In the genomic region with DNA sequence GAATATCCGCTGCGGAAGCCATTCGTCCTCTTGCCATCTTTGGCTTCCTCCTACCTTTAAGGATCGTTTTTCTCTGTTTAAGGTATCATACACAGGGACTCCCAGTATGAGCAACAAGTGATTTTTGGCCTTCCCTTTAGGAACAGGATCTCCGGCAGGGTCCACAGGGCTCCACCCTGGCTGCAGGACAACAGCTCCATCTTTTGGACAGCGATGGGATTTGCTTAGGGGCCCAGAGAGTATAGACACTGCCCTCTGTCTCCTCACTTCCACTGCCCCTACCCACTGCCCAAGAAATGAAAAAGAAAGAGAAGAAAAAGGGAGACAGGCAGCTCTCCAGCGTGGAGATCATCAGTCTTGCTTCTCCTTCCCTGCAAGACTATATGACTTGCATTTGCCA, we compare ENCODE assay signal across 10 cellular contexts.
DNase-seq lines count a peak whose midpoint lies in the region; ATAC-seq, FAIRE-seq and TF ChIP-seq lines count a peak whose summit lies in the region.
"Had no signal": no experiment of that assay in that cellular context is flagged by ENCODE, and none has a peak within 500 bp of the region (broad histone marks: within the 10 kb centered on the region; RNA-seq: fewer than 3 reads in every experiment).

No MANE protein-coding gene starts in this region.

- TF ChIP-seq RAD21 in K562 (CRISPR knock-in tag; conservative IDR thresholded peaks at IDR 0.05 in 1 of 2, IDR thresholded peaks at IDR 0.05 in 1 of 2) = peak in 1 of 2 experiments; percentile 65; a peak in 2 of 4 replicates

- TF ChIP-seq EP300 in K562 (IDR thresholded peaks at IDR 0.05; ENCODE audit: low read length) = no peak

- H3K4me1 ChIP-seq in left ventricle myocardium inferior = no peaks in the 10 kb centered on the region
- no peaks in the 10 kb centered on the region for H3K4me1 ChIP-seq in heart right ventricle
- peaks cover 0 to 6% of the 10 kb centered on the region in 2 experiments; a peak in 1 of 5 replicates for H3K4me1 ChIP-seq in K562 (replicated peaks in 1 of 2; ENCODE audit: control insufficient read depth in 2 of 2, insufficient read depth in 2 of 2, low read length in 2 of 2)

- no peak overlapping the region for H3K27ac Mint-ChIP-seq in stimulated activated naive CD8-positive, alpha-beta T cell treated with anti-CD3 and anti-CD28 coated beads, Interleukin-15, amount 100 ng/mL, for 72 hours

- H4K20me1 ChIP-seq in K562 (replicated peaks; ENCODE audit: control insufficient read depth, insufficient read depth, low read length) = no peaks in the 10 kb centered on the region

- no peak for TF ChIP-seq POLR2A in K562 (conservative IDR thresholded peaks at IDR 0.05)
- TF ChIP-seq POLR2A in GM18505 (IDR thresholded peaks at IDR 0.05; ENCODE audit: borderline replicate concordance, extremely low read depth, insufficient read depth, insufficient read length) = no peak

- H3K27ac ChIP-seq in left ventricle myocardium inferior (replicated peaks) (no peak overlapping the region), heart right ventricle (no peak overlapping the region), K562 (ENCODE audit: extremely low read depth, low read depth, low read length) (no peak overlapping the region)

- H3K4me3 ChIP-seq in left ventricle myocardium inferior = no peak overlapping the region
- no peak overlapping the region for H3K4me3 ChIP-seq in heart right ventricle
- H3K4me3 ChIP-seq in K562 = no peak overlapping the region

- H3K9me3 Mint-ChIP-seq in stimulated activated naive CD8-positive, alpha-beta T cell treated with anti-CD3 and anti-CD28 coated beads, Interleukin-15, amount 100 ng/mL, for 72 hours = peaks cover 0 to 7% of the 10 kb centered on the region in 2 donors
- H3K9me3 Mint-ChIP-seq: effector memory CD8-positive, alpha-beta T cell had no signal

- H3K9me3 ChIP-seq in left ventricle myocardium inferior (replicated peaks) = peaks cover 11% of the 10 kb centered on the region
- H3K9me3 ChIP-seq in heart right ventricle = peaks cover 0 to 12% (median 0%) of the 10 kb centered on the region in 11 donors
- no peaks in the 10 kb centered on the region for H3K9me3 ChIP-seq in K562 (replicated peaks; ENCODE audit: control insufficient read depth, insufficient read depth, low read depth, low read length)

- H3K4me3 Mint-ChIP-seq in stimulated activated naive CD8-positive, alpha-beta T cell treated with anti-CD3 and anti-CD28 coated beads, Interleukin-15, amount 100 ng/mL, for 72 hours = no peak overlapping the region
- H3K4me3 Mint-ChIP-seq: effector memory CD8-positive, alpha-beta T cell had no signal

- in situ Hi-C loops in K562 (cut with MboI) = no loop called here

- no TSS peak for BruUV-seq in K562 (replicated peaks; lab: Mats Ljungman, UMichigan)

- H2AFZ ChIP-seq in K562 (ENCODE audit: low read depth, low read length) = no peak overlapping the region

- H3K9me1 ChIP-seq in K562 (ENCODE audit: control insufficient read depth, insufficient read depth, low read length) = no peaks in the 10 kb centered on the region

- no peak for FAIRE-seq in K562 (lab: Jason Lieb, UNC)

- peaks cover 36% of the 10 kb centered on the region for H3K4me1 Mint-ChIP-seq in stimulated activated naive CD8-positive, alpha-beta T cell treated with anti-CD3 and anti-CD28 coated beads, Interleukin-15, amount 100 ng/mL, for 72 hours

- no peaks in the 10 kb centered on the region for H3K27me3 Mint-ChIP-seq in stimulated activated naive CD8-positive, alpha-beta T cell treated with anti-CD3 and anti-CD28 coated beads, Interleukin-15, amount 100 ng/mL, for 72 hours

- POLR2A ChIA-PET in K562 (lab: Yijun Ruan, JAX) = no interaction called here

- H3K79me2 ChIP-seq in K562 (ENCODE audit: control insufficient read depth, insufficient read depth, low read length) = no peaks in the 10 kb centered on the region

- H3K36me3 ChIP-seq in left ventricle myocardium inferior (no peaks in the 10 kb centered on the region), heart right ventricle (no peaks in the 10 kb centered on the region), K562 (ENCODE audit: control insufficient read depth, insufficient read depth, low read length) (no peaks in the 10 kb centered on the region)

- H3K27me3 ChIP-seq in left ventricle myocardium inferior (ENCODE audit: low read depth) = no peaks in the 10 kb centered on the region
- H3K27me3 ChIP-seq in heart right ventricle = no peaks in the 10 kb centered on the region
- peaks cover 0 to 16% of the 10 kb centered on the region in 2 experiments; a peak in 2 of 5 replicates for H3K27me3 ChIP-seq in K562 (ENCODE audit: control insufficient read depth in 2 of 2, insufficient read depth in 2 of 2, low read length in 2 of 2)

- CTCF ChIA-PET in K562 (lab: Yijun Ruan, JAX; ENCODE audit: low intra/inter-chr PET ratio) = no interaction called here

- no peak overlapping the region for H3K4me2 ChIP-seq in K562 (ENCODE audit: insufficient read depth, low read length)

- peak; percentile 13 for TF ChIP-seq CTCF in left ventricle myocardium inferior (IDR thresholded peaks at IDR 0.05; ENCODE audit: borderline replicate concordance)
- TF ChIP-seq CTCF in heart right ventricle (IDR thresholded peaks at IDR 0.05) = peak in 3 of 9 donors; percentile 11 to 33 (median 17)
- TF ChIP-seq CTCF in K562 (IDR thresholded peaks at IDR 0.05 in 2 of 3, conservative IDR thresholded peaks at IDR 0.05 in 1 of 3; ENCODE audit: insufficient read depth in 2 of 3, low read depth in 1 of 3, low read length in 3 of 3) = peak; percentile 52 to 84 (median 60); a peak in 5 of 6 replicates

- no peak overlapping the region for H3K9ac ChIP-seq in K562 (ENCODE audit: insufficient read depth in 1 of 2, low read depth in 2 of 2, low read length in 2 of 2)

- 81 to 87% methylated on average over 7 of the region's 7 CpGs for WGBS in heart right ventricle, 2 donors
- 34% methylated on average over 7 of the region's 7 CpGs for WGBS in K562 (ENCODE audit: insufficient coverage, low coverage, missing lambda C conversion rate)

- ATAC-seq in heart right ventricle (no peak), K562 (peak; percentile 81), HG03469 (IDR thresholded peaks at IDR 0.05; ENCODE audit: unreplicated experiment) (no peak), GM18505 (IDR thresholded peaks at IDR 0.05; ENCODE audit: unreplicated experiment) (no peak)
- peak; percentile 43 for ATAC-seq in stimulated activated naive CD8-positive, alpha-beta T cell treated with anti-CD3 and anti-CD28 coated beads, Interleukin-15, amount 100 ng/mL, for 72 hours
- ATAC-seq: effector memory CD8-positive, alpha-beta T cell had no signal

- intact Hi-C loops in left ventricle myocardium inferior (cut with micrococcal nuclease) = no loop called here
- intact Hi-C loops in heart right ventricle (cut with DNase I) = loop anchor here in 2 of 10 donors (10.0 kb wide), 2 partner anchors 385 to 395 kb away; no protein-coding TSS in a partner anchor
- intact Hi-C loops in K562 (cut with micrococcal nuclease) = no loop called here

- DNase-seq in left ventricle myocardium inferior = no peak
- DNase-seq in heart right ventricle = no peak
- DNase-seq in NCI-H146 treated with DMSO at 0.1 percent for 48 hours (lab: John Stamatoyannopoulos, UW; ENCODE audit: unreplicated experiment) = peak; percentile 32
- DNase-seq in K562 (ENCODE audit: extremely low read depth in 1 of 4, low spot score in 3 of 4) = peak in 2 of 4 experiments; percentile 19 to 21
- DNase-seq in stimulated activated naive CD8-positive, alpha-beta T cell treated with anti-CD3 and anti-CD28 coated beads, Interleukin-15, amount 100 ng/mL, for 72 hours = peak in 1 of 2 donors; percentile 24
- DNase-seq in DMS153 (lab: John Stamatoyannopoulos, UW) = no peak
- DNase-seq: effector memory CD8-positive, alpha-beta T cell; NCI-H187 had no signal

TF ChIP-seq in K562, 482 proteins besides CTCF, POLR2A, EP300 and RAD21:
- TF ChIP-seq CBX3 (IDR thresholded peaks at IDR 0.05; ENCODE audit: borderline replicate concordance in 1 of 2, low read length in 2 of 2) (peak in 1 of 2 experiments; percentile 19; a peak in 1 of 3 replicates), SMC3 (conservative IDR thresholded peaks at IDR 0.05; ENCODE audit: insufficient read depth, low read depth, low read length) (0 out of 2 replicates have a peak, but pooled peaks have one; percentile 17), CBX5 (IDR thresholded peaks at IDR 0.05; ENCODE audit: borderline replicate concordance, low read depth) (0 out of 2 replicates have a peak, but pooled peaks have one; percentile 24), ZNF140 (CRISPR knock-in tag; IDR thresholded peaks at IDR 0.05) (no peak)

Comparison
In these comparisons a context has a peak if more than half of its experiments do, and no peak if none do; other contexts are left out.
1. ATAC-seq: peak in K562 (single experiment) and stimulated activated naive CD8-positive, alpha-beta T cell treated with anti-CD3 and anti-CD28 coated beads, Interleukin-15, amount 100 ng/mL, for 72 hours (single experiment); none in heart right ventricle (0 of 8), HG03469 (single experiment) and GM18505 (single experiment).